Comparison of ENCODE assay signal across 24 cellular contexts in the genomic region with DNA sequence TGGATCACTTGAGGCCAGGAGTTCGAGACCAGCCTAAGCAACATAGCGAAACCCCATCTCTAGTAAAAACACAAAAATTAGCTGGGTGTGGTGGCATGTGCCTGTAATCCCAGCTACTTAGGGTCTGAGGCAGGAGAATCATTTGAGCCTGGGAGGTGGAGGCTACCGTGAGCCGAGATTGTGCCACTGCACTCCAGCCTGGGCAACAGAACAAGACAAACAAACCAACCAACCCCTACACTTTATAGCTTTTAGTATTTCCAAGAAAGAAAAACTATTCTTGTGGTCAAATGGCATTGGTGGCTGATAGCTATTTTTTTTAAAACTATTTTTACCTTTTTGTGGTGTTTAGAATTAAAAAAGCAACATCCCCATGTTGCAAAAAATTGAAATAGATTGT.
"Had no signal": no experiment of that assay in that cellular context is flagged by ENCODE, and none has a peak within 500 bp of the region (broad histone marks: within the 10 kb centered on the region; RNA-seq: fewer than 3 reads in every experiment).

No MANE protein-coding gene starts in this region.

- H3K36me3 ChIP-seq: brain microvascular endothelial cell, gastrocnemius medialis, WERI-Rb-1 had no signal

- H3K27me3 ChIP-seq: brain microvascular endothelial cell, foreskin keratinocyte, gastrocnemius medialis had no signal

- DNase-seq: activated B cell treated with CpG ODN at 0.5 μM for 24 hours; activated CD4-positive, alpha-beta T cell treated with anti-CD3 and anti-CD28 coated beads for 48 hours; activated CD4-positive, alpha-beta T cell treated with anti-CD3 and anti-CD28 coated beads, Interleukin-2, amount 50 U/mL, for 1 hour; activated CD4-positive, alpha-beta T cell treated with anti-CD3 and anti-CD28 coated beads, Interleukin-2, amount 50 U/mL, for 48 hours; activated CD8-positive, alpha-beta memory T cell treated with anti-CD3 and anti-CD28 coated beads for 24 hours; activated CD8-positive, alpha-beta T cell treated with anti-CD3 and anti-CD28 coated beads for 36 hours; activated effector memory CD4-positive, alpha-beta T cell treated with Interleukin-2 at 50 U/mL for 16 hours; activated gamma-delta T cell treated with Interleukin-2 at 50 U/mL for 16 hours; activated naive CD4-positive, alpha-beta T cell treated with anti-CD3 and anti-CD28 coated beads, Interleukin-2, amount 50 U/mL, for 16 hours; activated naive CD4-positive, alpha-beta T cell treated with Interleukin-2 at 50 U/mL for 16 hours; activated T-cell treated with anti-CD3 and anti-CD28 coated beads, Interleukin-2, amount 50 U/mL, for 4 hours; amniotic stem cell; anterior cingulate cortex; brain microvascular endothelial cell; dorsolateral prefrontal cortex; effector memory CD4-positive, alpha-beta T cell; endodermal cell; foreskin keratinocyte; gastrocnemius medialis; glutamatergic neuron; T-cell; T1000; WERI-Rb-1 had no signal

- H3K4me3 ChIP-seq: coronary artery, dorsolateral prefrontal cortex, gastrocnemius medialis had no signal

- H3K4me1 ChIP-seq: gastrocnemius medialis had no signal

- H3K27ac ChIP-seq: brain microvascular endothelial cell, coronary artery, dorsolateral prefrontal cortex, foreskin keratinocyte, gastrocnemius medialis, WERI-Rb-1 had no signal

- H3K9me3 ChIP-seq: gastrocnemius medialis had no signal
